ENCODE assay signal across 8 cellular contexts in genomic region chr15:45634442-45635190, GRCh38. TPM values are rescaled to one million over a fixed set of nuclear protein-coding genes. Genes with fewer than 3 reads are reported as not detected.
DNase-seq lines count a peak whose midpoint lies in the region; ATAC-seq and TF ChIP-seq lines count a peak whose summit lies in the region.

Gene SQOR, plus strand, starts transcription at chr15:45635029. Its CDS starts 23,895 bp downstream, at chr15:45658924.

- peaks cover 22 to 36% (median 32%) of the 10 kb centered on the region in 3 donors for H3K4me1 Mint-ChIP-seq in IgD-negative memory B cell

- TF ChIP-seq CTCF in WI38 (IDR thresholded peaks at IDR 0.05; ENCODE audit: low read depth, low read length) (no peak), cardiac fibroblast (IDR thresholded peaks at IDR 0.05; ENCODE audit: low read depth, low read length) (no peak)

- H3K4me3 ChIP-seq in WI38 (ENCODE audit: low read depth, low read length), result peak within 1 kb of the TSS; percentile 80
- H3K4me3 ChIP-seq in cardiac fibroblast (replicated peaks in 1 of 2; ENCODE audit: low read depth in 2 of 2, low read length in 2 of 2), result peak within 1 kb of the TSS; percentile 78 to 87

- DNase-seq in cardiac fibroblast (ENCODE audit: low read depth in 2 of 2) (peak; percentile 76 to 83), kidney glomerular epithelial cell (lab: John Stamatoyannopoulos, UW) (peak; percentile 85), NCI-H2171 (lab: John Stamatoyannopoulos, UW) (no peak)
- peak; percentile 39 to 59 for DNase-seq in stimulated activated CD4-positive, alpha-beta T cell treated with anti-CD3 and anti-CD28 coated beads, Interleukin-1b, Interleukin-23, amount 100 ng/mL, for 4 hours (ENCODE audit: low read depth in 2 of 2)

- H3K36me3 ChIP-seq in ES-I3 (ENCODE audit: insufficient read depth, low read length), result no peaks in the 10 kb centered on the region

- H3K4me1 ChIP-seq in ES-I3 (ENCODE audit: insufficient read depth, low read length), result no peaks in the 10 kb centered on the region

- no peaks in the 10 kb centered on the region for H3K9me3 Mint-ChIP-seq in IgD-negative memory B cell

- ATAC-seq in GM21529 (IDR thresholded peaks at IDR 0.05; ENCODE audit: unreplicated experiment), result peak; percentile 72

- H3K4me3 Mint-ChIP-seq in IgD-negative memory B cell, result peak within 1 kb of the TSS; percentile 96 to 98 (median 97)

- H3K27me3 Mint-ChIP-seq in IgD-negative memory B cell, result peaks cover 3% of the 10 kb centered on the region

- peaks cover 6% of the 10 kb centered on the region for H3K36me3 Mint-ChIP-seq in IgD-negative memory B cell

- H3K9me3 ChIP-seq in ES-I3 (ENCODE audit: control insufficient read depth, insufficient read depth, low read length), result no peaks in the 10 kb centered on the region

- peak within 1 kb of the TSS; percentile 83 to 95 (median 88) for H3K27ac Mint-ChIP-seq in IgD-negative memory B cell

- peak within 1 kb of the TSS; percentile 67; the same call in 1 of the 2 replicates for H3K9ac ChIP-seq in ES-I3 (ENCODE audit: low read depth, low read length)

RNA-seq across cellular contexts. Expression of gene SQOR, which starts in this region (rescaled TPM):
- polyA plus RNA-seq in IgD-negative memory B cell, result 62.6 TPM
